31 cellular contexts compared by ENCODE assay signal in the genomic region with DNA sequence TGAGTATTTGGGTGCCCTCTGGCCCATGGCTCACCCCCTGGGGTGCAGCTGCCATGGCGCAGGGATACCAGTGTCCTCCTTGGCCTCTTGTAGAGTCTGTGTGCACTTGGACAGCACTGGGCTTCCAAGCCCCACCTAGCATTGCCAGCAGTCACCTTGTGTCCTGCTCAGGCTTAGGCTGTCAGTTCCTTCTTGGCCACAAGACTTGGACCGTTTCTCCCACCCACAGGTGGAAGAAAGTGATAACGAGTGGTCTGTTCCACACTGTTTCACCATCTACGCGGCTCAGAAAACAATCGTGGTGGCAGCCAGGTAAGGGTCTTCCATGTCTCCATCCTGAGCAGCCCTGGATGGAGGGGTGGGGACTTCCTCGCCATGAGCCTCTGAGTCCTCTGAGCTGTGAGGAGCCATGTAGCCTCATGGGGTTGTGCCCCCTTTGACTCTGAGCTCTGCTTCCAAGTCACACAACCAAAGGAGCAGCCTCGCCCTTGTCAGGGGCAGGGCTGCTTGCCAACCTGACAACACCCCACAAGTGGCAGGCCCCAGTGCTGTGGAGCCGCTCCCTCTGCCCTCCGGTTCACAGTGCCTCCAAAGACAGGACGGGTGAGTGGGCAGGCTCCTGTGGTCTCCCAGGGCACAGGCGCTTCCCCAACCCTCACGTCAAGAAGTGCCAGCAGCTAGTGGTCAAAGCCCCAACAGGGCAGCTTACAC. TPM values are rescaled to one million over a fixed set of nuclear protein-coding genes. Genes with fewer than 3 reads are reported as not detected.
A peak's percentile ranks its signal among the peaks of the same experiment; 100 is the strongest.
DNase-seq lines count a peak whose midpoint lies in the region; ATAC-seq, FAIRE-seq and TF ChIP-seq lines count a peak whose summit lies in the region.
"Had no signal": no experiment of that assay in that cellular context is flagged by ENCODE, and none has a peak within 500 bp of the region (broad histone marks: within the 10 kb centered on the region; RNA-seq: fewer than 3 reads in every experiment).

No MANE protein-coding gene starts in this region.

- peaks cover 0 to 43% (median 0%) of the 10 kb centered on the region in 3 donors for H3K36me3 ChIP-seq in Peyer's patch
- H3K36me3 ChIP-seq in K562 (ENCODE audit: control insufficient read depth, insufficient read depth, low read length): peaks cover 18% of the 10 kb centered on the region; the same call in 2 of the 3 replicates
- H3K36me3 ChIP-seq in mucosa of descending colon (ENCODE audit: low read depth): no peaks in the 10 kb centered on the region
- H3K36me3 ChIP-seq: ovary had no signal

- H3K4me3 Mint-ChIP-seq in stimulated activated memory B cell treated with anti-CD40 and anti-IgM and Interleukin-4, amounts not matched to agents 10 μg/mL and 1 μg/mL and 100 μg/mL, for 72 hours: no peak overlapping the region
- H3K4me3 Mint-ChIP-seq: activated CD4-positive, alpha-beta T cell treated with anti-CD3 and anti-CD28 coated beads, Interleukin-2, amount 10 ng/mL, durations not matched to agents 7 days and 5 days; activated CD8-positive, alpha-beta memory T cell treated with anti-CD3 and anti-CD28 coated beads, Interleukin-2, amount 10 ng/mL, durations not matched to agents 7 days and 5 days; brain; effector memory CD8-positive, alpha-beta T cell; naive thymus-derived CD8-positive, alpha-beta T cell; T-helper 17 cell had no signal

- no peaks in the 10 kb centered on the region for H4K20me1 ChIP-seq in K562 (replicated peaks; ENCODE audit: control insufficient read depth, insufficient read depth, low read length)

- in situ Hi-C loops in K562 (cut with MboI): no loop called here

- H3K27me3 ChIP-seq in Peyer's patch: no peaks in the 10 kb centered on the region
- no peaks in the 10 kb centered on the region for H3K27me3 ChIP-seq in K562 (ENCODE audit: control insufficient read depth in 2 of 2, insufficient read depth in 2 of 2, low read length in 2 of 2)
- H3K27me3 ChIP-seq: adrenal gland, ovary, vagina had no signal

- no peaks in the 10 kb centered on the region for H3K4me1 Mint-ChIP-seq in stimulated activated memory B cell treated with anti-CD40 and anti-IgM and Interleukin-4, amounts not matched to agents 10 μg/mL and 1 μg/mL and 100 μg/mL, for 72 hours
- H3K4me1 Mint-ChIP-seq: activated CD4-positive, alpha-beta T cell treated with anti-CD3 and anti-CD28 coated beads, Interleukin-2, amount 10 ng/mL, durations not matched to agents 7 days and 5 days; activated CD8-positive, alpha-beta memory T cell treated with anti-CD3 and anti-CD28 coated beads, Interleukin-2, amount 10 ng/mL, durations not matched to agents 7 days and 5 days; brain had no signal

- H3K9me3 ChIP-seq in Peyer's patch: no peaks in the 10 kb centered on the region
- no peaks in the 10 kb centered on the region for H3K9me3 ChIP-seq in K562 (replicated peaks; ENCODE audit: control insufficient read depth, insufficient read depth, low read depth, low read length)
- no peaks in the 10 kb centered on the region for H3K9me3 ChIP-seq in mucosa of descending colon
- H3K9me3 ChIP-seq: adrenal gland, HAP-1, ovary, thoracic aorta, vagina had no signal

- peak; percentile 50; the same call in 1 of the 2 replicates for TF ChIP-seq EP300 in K562 (IDR thresholded peaks at IDR 0.05; ENCODE audit: low read length)

- DNase-seq in Peyer's patch (peak in 2 of 3 donors; percentile 75 to 81), K562 (ENCODE audit: extremely low read depth in 1 of 4, low spot score in 3 of 4) (peak; percentile 36 to 73 (median 46)), mucosa of descending colon (peak in 2 of 3 donors; percentile 77 to 81), hepatic stellate cell (ENCODE audit: low spot score) (no peak), GM12892 (ENCODE audit: insufficient read length) (no peak), sciatic nerve (ENCODE audit: low spot score) (no peak)
- DNase-seq: activated CD4-positive, alpha-beta T cell treated with anti-CD3 and anti-CD28 coated beads, Interleukin-2, amount 10 ng/mL, durations not matched to agents 7 days and 5 days; activated CD8-positive, alpha-beta memory T cell treated with anti-CD3 and anti-CD28 coated beads, Interleukin-2, amount 10 ng/mL, durations not matched to agents 7 days and 5 days; activated naive CD4-positive, alpha-beta T cell treated with Interleukin-2 at 50 U/mL for 16 hours; adrenal gland; Calu3; DMS79 treated with DMSO at 0.1 percent for 48 hours; effector memory CD8-positive, alpha-beta T cell; head of caudate nucleus; Karpas-422; naive thymus-derived CD8-positive, alpha-beta T cell; NCI-H1436; NCI-H345; NCI-H748 treated with DMSO at 0.1 percent for 48 hours; ovary; RPMI8226; stimulated activated CD4-positive, alpha-beta T cell treated with anti-CD3 and anti-CD28 coated beads, Interleukin-4, amount 100 ng/mL, for 24 hours; stimulated activated naive CD4-positive, alpha-beta T cell; T-helper 17 cell had no signal

- intact Hi-C loops in K562 (cut with micrococcal nuclease): no loop called here
- intact Hi-C loops in mucosa of descending colon (cut with DNase I, micrococcal nuclease): no loop called here
- intact Hi-C loops in sciatic nerve (cut with DNase I): no loop called here

- H3K9ac ChIP-seq in K562 (ENCODE audit: insufficient read depth in 1 of 2, low read depth in 2 of 2, low read length in 2 of 2): peak overlapping the region; percentile 12 to 83; a peak in 3 of 4 replicates

- peak overlapping the region in 2 of 4 donors; percentile 56 to 76 for H3K27ac ChIP-seq in Peyer's patch
- H3K27ac ChIP-seq in K562 (ENCODE audit: extremely low read depth, low read depth, low read length): peak overlapping the region; percentile 37; the same call in 2 of the 3 replicates
- H3K27ac ChIP-seq: adrenal gland, ovary, thoracic aorta, vagina had no signal

- peak overlapping the region; percentile 57 for H3K4me2 ChIP-seq in K562 (ENCODE audit: insufficient read depth, low read length)

- peaks cover 41% of the 10 kb centered on the region for H3K36me3 Mint-ChIP-seq in stimulated activated memory B cell treated with anti-CD40 and anti-IgM and Interleukin-4, amounts not matched to agents 10 μg/mL and 1 μg/mL and 100 μg/mL, for 72 hours
- H3K36me3 Mint-ChIP-seq: activated CD8-positive, alpha-beta memory T cell treated with anti-CD3 and anti-CD28 coated beads, Interleukin-2, amount 10 ng/mL, durations not matched to agents 7 days and 5 days had no signal

- TF ChIP-seq RAD21 in K562 (CRISPR knock-in tag; conservative IDR thresholded peaks at IDR 0.05 in 1 of 2, IDR thresholded peaks at IDR 0.05 in 1 of 2): no peak

- no peak overlapping the region for H3K27ac Mint-ChIP-seq in stimulated activated memory B cell treated with anti-CD40 and anti-IgM and Interleukin-4, amounts not matched to agents 10 μg/mL and 1 μg/mL and 100 μg/mL, for 72 hours
- H3K27ac Mint-ChIP-seq: activated CD4-positive, alpha-beta T cell treated with anti-CD3 and anti-CD28 coated beads, Interleukin-2, amount 10 ng/mL, durations not matched to agents 7 days and 5 days; naive thymus-derived CD8-positive, alpha-beta T cell; T-helper 17 cell had no signal

- CTCF ChIA-PET in K562 (lab: Yijun Ruan, JAX; ENCODE audit: low intra/inter-chr PET ratio): no interaction called here

- H3K4me3 ChIP-seq in Peyer's patch (no peak overlapping the region), K562 (no peak overlapping the region), mucosa of descending colon (no peak overlapping the region)
- H3K4me3 ChIP-seq: adrenal gland, HAP-1, ovary, thoracic aorta, vagina had no signal

- BruUV-seq in K562 (replicated peaks; lab: Mats Ljungman, UMichigan): no TSS peak

- no peaks in the 10 kb centered on the region for H3K9me3 Mint-ChIP-seq in stimulated activated memory B cell treated with anti-CD40 and anti-IgM and Interleukin-4, amounts not matched to agents 10 μg/mL and 1 μg/mL and 100 μg/mL, for 72 hours
- H3K9me3 Mint-ChIP-seq: activated CD4-positive, alpha-beta T cell treated with anti-CD3 and anti-CD28 coated beads, Interleukin-2, amount 10 ng/mL, durations not matched to agents 7 days and 5 days; brain; effector memory CD8-positive, alpha-beta T cell; naive thymus-derived CD8-positive, alpha-beta T cell had no signal

- no peaks in the 10 kb centered on the region for H3K27me3 Mint-ChIP-seq in stimulated activated memory B cell treated with anti-CD40 and anti-IgM and Interleukin-4, amounts not matched to agents 10 μg/mL and 1 μg/mL and 100 μg/mL, for 72 hours
- H3K27me3 Mint-ChIP-seq: activated CD4-positive, alpha-beta T cell treated with anti-CD3 and anti-CD28 coated beads, Interleukin-2, amount 10 ng/mL, durations not matched to agents 7 days and 5 days; activated CD8-positive, alpha-beta memory T cell treated with anti-CD3 and anti-CD28 coated beads, Interleukin-2, amount 10 ng/mL, durations not matched to agents 7 days and 5 days; brain; effector memory CD8-positive, alpha-beta T cell; naive thymus-derived CD8-positive, alpha-beta T cell; T-helper 17 cell had no signal

- 30% methylated on average over 13 of the region's 13 CpGs for WGBS in K562 (ENCODE audit: insufficient coverage, low coverage, missing lambda C conversion rate)

- no peak overlapping the region for H2AFZ ChIP-seq in K562 (ENCODE audit: low read depth, low read length)

- H3K79me2 ChIP-seq in K562 (ENCODE audit: control insufficient read depth, insufficient read depth, low read length): no peaks in the 10 kb centered on the region

- POLR2A ChIA-PET in K562 (lab: Yijun Ruan, JAX): interaction anchor here (0.6 to 2.2 kb wide), 6 partner anchors 9 to 49 kb away, joined by 3 to 6 read pairs (median 4); no protein-coding TSS in a partner anchor

- peak; percentile 74 for ATAC-seq in K562
- ATAC-seq in mucosa of descending colon: peak; percentile 79
- peak; percentile 32 for ATAC-seq in stimulated activated memory B cell treated with anti-CD40 and anti-IgM and Interleukin-4, amounts not matched to agents 10 μg/mL and 1 μg/mL and 100 μg/mL, for 72 hours
- ATAC-seq in HG02798 (IDR thresholded peaks at IDR 0.05; ENCODE audit: poor library complexity, unreplicated experiment): no peak
- no peak for ATAC-seq in sciatic nerve
- ATAC-seq: activated CD8-positive, alpha-beta memory T cell treated with anti-CD3 and anti-CD28 coated beads, Interleukin-2, amount 10 ng/mL, durations not matched to agents 7 days and 5 days; effector memory CD8-positive, alpha-beta T cell; naive thymus-derived CD8-positive, alpha-beta T cell; T-helper 17 cell had no signal

- no peak for TF ChIP-seq CTCF in Peyer's patch (IDR thresholded peaks at IDR 0.05)
- TF ChIP-seq CTCF in K562 (IDR thresholded peaks at IDR 0.05 in 2 of 3, conservative IDR thresholded peaks at IDR 0.05 in 1 of 3; ENCODE audit: insufficient read depth in 2 of 3, low read depth in 1 of 3, low read length in 3 of 3): no peak
- TF ChIP-seq CTCF in mucosa of descending colon (IDR thresholded peaks at IDR 0.05): no peak

- H3K4me1 ChIP-seq in Peyer's patch (peaks cover 0 to 22% (median 0%) of the 10 kb centered on the region in 4 donors), K562 (replicated peaks in 1 of 2; ENCODE audit: control insufficient read depth in 2 of 2, insufficient read depth in 2 of 2, low read length in 2 of 2) (peaks cover 22 to 35% of the 10 kb centered on the region in 2 experiments; a peak in 4 of 5 replicates), mucosa of descending colon (ENCODE audit: low read depth) (peaks cover 21% of the 10 kb centered on the region)
- H3K4me1 ChIP-seq: adrenal gland, HAP-1 had no signal

- FAIRE-seq in K562 (lab: Jason Lieb, UNC) (peak; percentile 86), GM12892 (lab: Jason Lieb, UNC) (no peak)
- FAIRE-seq: GM19239 had no signal

- H3K9me1 ChIP-seq in K562 (ENCODE audit: control insufficient read depth, insufficient read depth, low read length): peaks cover 4% of the 10 kb centered on the region

- TF ChIP-seq POLR2A in Peyer's patch (IDR thresholded peaks at IDR 0.05): peak in 1 of 2 donors; percentile 32
- TF ChIP-seq POLR2A in K562 (conservative IDR thresholded peaks at IDR 0.05): no peak
- no peak for TF ChIP-seq POLR2A in GM12892 (IDR thresholded peaks at IDR 0.05; ENCODE audit: low read depth, low read length)

RNA-seq across cellular contexts. Expression of gene STK25, which starts 18.5 kb away (rescaled TPM):
- total RNA-seq in Peyer's patch: 100 to 1,000 TPM; 149 to 356 (median 275) TPM
- total RNA-seq in K562 (2011; cell fraction: chromatin; rRNA removed; ENCODE audit: low replicate concordance): 304 and 771 TPM in 2 replicates
- total RNA-seq in K562 (2011; cell fraction: nucleolus; rRNA removed): 391 and 430 TPM in 2 replicates
- 299 and 300 TPM in 2 replicates for total RNA-seq in K562 (2011; cell fraction: nucleoplasm; rRNA removed)
- total RNA-seq in K562 (2014; rRNA removed): 116 and 163 TPM in 2 replicates
- total RNA-seq in K562 (2014; rRNA removed; fragmentation: Illumina TruSeq; extraction: Trizol): 35.0 and 61.9 TPM in 2 replicates
- 66.9 and 75.2 TPM in 2 replicates for total RNA-seq in K562 (2015; rRNA removed; fragmentation: Illumina TruSeq; extraction: Trizol)
- total RNA-seq in K562 (2021): 107 and 123 TPM in 2 replicates
- polyA plus RNA-seq in K562 (2011; rRNA removed): 169 and 218 TPM in 2 replicates
- polyA plus RNA-seq in K562 (2011; cell fraction: cytosol; rRNA removed): 168 and 300 TPM in 2 replicates
- 929 and 1,221 TPM in 2 replicates for polyA plus RNA-seq in K562 (2011; cell fraction: nucleus; rRNA removed)
- 120 and 121 TPM in 2 replicates for polyA plus RNA-seq in K562 (2012)
- 151 and 157 TPM in 2 replicates for polyA plus RNA-seq in K562 (2014; fragmentation: Illumina TruSeq; extraction: Trizol)
- polyA plus RNA-seq in K562 (2014; fragmentation: Nextera tagmentation; extraction: Ambion mirVana): 10 to 100 TPM in 1 of 2 experiments, 1 to 10 TPM in 1; 5.4 to 10.3 TPM
- polyA plus RNA-seq in K562 (2014; rRNA removed): 177 and 178 TPM in 2 replicates
- polyA minus RNA-seq in K562 (2011; rRNA and poly(A)+ RNA removed): 83.1 and 97.9 TPM in 2 replicates
- polyA minus RNA-seq in K562 (2011; cell fraction: cytosol; rRNA and poly(A)+ RNA removed): 60.5 and 75.9 TPM in 2 replicates
- 113 and 164 TPM in 2 replicates for polyA minus RNA-seq in K562 (2011; cell fraction: nucleus; rRNA and poly(A)+ RNA removed)
- total RNA-seq in mucosa of descending colon: 100 to 1,000 TPM in 2 of 3 donors, 10 to 100 TPM in 1; 89.8 to 137 (median 129) TPM
- polyA plus RNA-seq in GM12892 (2012; ENCODE audit: missing spikeins): 83.1 TPM
- total RNA-seq in sciatic nerve: 125 TPM

Comparison
In these comparisons a context has a peak if more than half of its experiments do, and no peak if none do; other contexts are left out.
1. DNase-seq: peak in Peyer's patch (2 of 3), K562 (4 of 4) and mucosa of descending colon (2 of 3); none in hepatic stellate cell (single experiment), GM12892 (single experiment) and sciatic nerve (single experiment).
2. ATAC-seq: peak in K562 (single experiment), mucosa of descending colon (single experiment) and stimulated activated memory B cell treated with anti-CD40 and anti-IgM and Interleukin-4, amounts not matched to agents 10 μg/mL and 1 μg/mL and 100 μg/mL, for 72 hours (single experiment); none in HG02798 (single experiment) and sciatic nerve (single experiment).